In the genomic region with DNA sequence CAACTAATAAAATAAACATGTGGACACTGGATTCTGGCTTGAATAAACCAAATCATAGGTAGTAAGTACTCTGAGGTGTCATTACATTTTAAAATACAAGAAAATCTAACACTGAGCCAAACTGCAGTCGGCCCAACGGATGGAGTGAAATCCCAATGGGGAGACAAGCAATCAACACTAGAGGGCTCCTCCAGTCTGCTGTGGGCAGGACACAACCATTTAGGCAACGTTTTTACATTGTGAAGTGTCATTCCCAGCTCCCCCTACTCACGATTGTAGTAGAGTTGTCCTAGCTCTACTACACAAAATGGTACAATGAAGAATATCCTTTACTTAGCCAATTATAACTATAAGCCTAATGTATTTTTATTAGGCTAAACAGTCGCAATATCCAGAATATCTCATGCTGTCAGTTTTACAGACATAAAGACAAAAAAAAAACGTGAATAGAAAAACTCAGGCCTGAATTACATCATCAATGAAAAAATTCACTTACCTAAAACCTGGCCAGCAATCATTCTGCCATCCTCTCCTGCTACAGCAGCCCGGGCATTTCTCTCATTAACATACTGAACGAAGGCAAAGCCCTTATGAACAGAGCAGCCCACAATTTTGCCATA, we compare ENCODE assay signal across 8 cellular contexts. TPM values are rescaled to one million over a fixed set of nuclear protein-coding genes. Genes with fewer than 3 reads are reported as not detected.
DNase-seq lines count a peak whose midpoint lies in the region; ATAC-seq and TF ChIP-seq lines count a peak whose summit lies in the region.

No MANE protein-coding gene starts in this region.

- H3K4me1 ChIP-seq in heart right ventricle (peaks cover 3 to 92% (median 69%) of the 10 kb centered on the region in 9 donors), prostate gland (replicated peaks) (peaks cover 14% of the 10 kb centered on the region)

- no peak for TF ChIP-seq POLR2A in prostate gland (IDR thresholded peaks at IDR 0.05)

- DNase-seq in GM06990 (ENCODE audit: extremely low read depth, insufficient read length) (no peak), heart right ventricle (no peak), GM10266 (ENCODE audit: extremely low spot score) (no peak), prostate gland (ENCODE audit: low spot score) (no peak), NAMALWA (ENCODE audit: low spot score) (no peak), glomerular visceral epithelial cell (ENCODE audit: extremely low spot score) (no peak)

- H3K27ac ChIP-seq in 22Rv1 (no peak overlapping the region), VCaP (0 out of 2 replicates have a peak overlapping the region, but pooled peaks have one; percentile 2), heart right ventricle (no peak overlapping the region), prostate gland (no peak overlapping the region)

- H3K27me3 ChIP-seq in GM06990 (replicated peaks; ENCODE audit: control insufficient read depth, insufficient read depth, low read length) (no peaks in the 10 kb centered on the region), heart right ventricle (no peaks in the 10 kb centered on the region), prostate gland (replicated peaks; ENCODE audit: insufficient read depth) (no peaks in the 10 kb centered on the region)

- intact Hi-C loops in heart right ventricle (cut with DNase I) (loop anchor here in 1 of 10 donors (10.0 kb wide), 1 partner anchor 151 kb away; the partner anchor contains the start of gene SUPT16H), prostate gland (cut with DNase I) (no loop called here)

- no peaks in the 10 kb centered on the region for H3K9me3 ChIP-seq in heart right ventricle
- H3K9me3 ChIP-seq in prostate gland: no peaks in the 10 kb centered on the region

- H3K4me3 ChIP-seq in GM06990 (replicated peaks; ENCODE audit: low read depth, low read length): no peak overlapping the region
- no peak overlapping the region for H3K4me3 ChIP-seq in heart right ventricle
- H3K4me3 ChIP-seq in prostate gland: no peak overlapping the region

- 41 to 46% methylated on average over 8 of the region's 8 CpGs for WGBS in heart right ventricle, 2 donors
- WGBS in prostate gland: 51% methylated on average over 8 of the region's 8 CpGs

- peak in 3 of 8 donors; percentile 50 to 63 (median 54) for ATAC-seq in heart right ventricle

- peaks cover 16% of the 10 kb centered on the region for H3K36me3 ChIP-seq in GM06990 (ENCODE audit: control insufficient read depth, insufficient read depth, low read length)
- peaks cover 0 to 96% (median 34%) of the 10 kb centered on the region in 9 donors for H3K36me3 ChIP-seq in heart right ventricle
- H3K36me3 ChIP-seq in prostate gland: no peaks in the 10 kb centered on the region

- TF ChIP-seq CTCF in 22Rv1 (IDR thresholded peaks at IDR 0.05) (peak; percentile 31; the same call in 1 of the 2 replicates), GM06990 (IDR thresholded peaks at IDR 0.05; ENCODE audit: insufficient read depth, low read length, poor library complexity, severe bottlenecking) (peak; percentile 44), VCaP (conservative IDR thresholded peaks at IDR 0.05) (peak; percentile 35), heart right ventricle (IDR thresholded peaks at IDR 0.05) (peak in 7 of 9 donors; percentile 29 to 57 (median 41)), GM10266 (IDR thresholded peaks at IDR 0.05; ENCODE audit: control insufficient read depth, insufficient read depth, low read depth, missing control alignments) (no peak), prostate gland (IDR thresholded peaks at IDR 0.05) (peak in 1 of 4 experiments; percentile 11)

RNA-seq across cellular contexts. Expression of gene HNRNPC, which starts 35.7 kb away (rescaled TPM):
- total RNA-seq in heart right ventricle (100 to 1,000 TPM; 227 to 300 (median 259) TPM), prostate gland (100 to 1,000 TPM; 411 to 423 TPM)
- 100 to 1,000 TPM; 320 to 358 TPM for polyA plus RNA-seq in heart right ventricle

RNA-seq across cellular contexts. Expression of gene RPGRIP1, which starts 46.3 kb away (rescaled TPM):
- total RNA-seq in heart right ventricle (under 1 TPM in 9 of 10 donors, not detected in 1; 0.12 to 0.85 (median 0.34) TPM), prostate gland (1 to 10 TPM in 1 of 2 donors, under 1 TPM in 1; 0.09 to 6.8 TPM)
- under 1 TPM; 0.19 to 0.73 TPM for polyA plus RNA-seq in heart right ventricle
